In genomic region chr16:71896688-71897368, GRCh38 we compare ENCODE assay signal across 8 cellular contexts. TPM values are rescaled to one million over a fixed set of nuclear protein-coding genes. Genes with fewer than 3 reads are reported as not detected.
DNase-seq lines count a peak whose midpoint lies in the region; ATAC-seq and TF ChIP-seq lines count a peak whose summit lies in the region.

No MANE protein-coding gene starts in this region.

- peaks cover 35% of the 10 kb centered on the region for H3K4me1 ChIP-seq in testis

- DNase-seq in activated CD4-positive, alpha-beta T cell treated with anti-CD3 and anti-CD28 coated beads, Interleukin-2, amount 10 ng/mL, durations not matched to agents 24 days and 14 days = no peak
- DNase-seq in activated CD4-positive, alpha-beta T cell treated with anti-CD3 and anti-CD28 coated beads, Interleukin-2, amount 50 U/mL, for 4 hours = no peak
- DNase-seq in kidney epithelial cell (ENCODE audit: low read depth) (no peak), testis (no peak)

- no peak for TF ChIP-seq POLR2A in testis (IDR thresholded peaks at IDR 0.05)

- 22 to 33% methylated on average over 15 of the region's 15 CpGs for WGBS in testis, 2 donors

- peaks cover 21% of the 10 kb centered on the region for H3K4me1 Mint-ChIP-seq in activated CD4-positive, alpha-beta T cell treated with anti-CD3 and anti-CD28 coated beads, Interleukin-2, amount 10 ng/mL, durations not matched to agents 24 days and 14 days
- H3K4me1 Mint-ChIP-seq in activated naive CD8-positive, alpha-beta T cell (ENCODE audit: low read depth) = peaks cover 45% of the 10 kb centered on the region

- H3K4me3 ChIP-seq in kidney epithelial cell (ENCODE audit: low read depth, low read length) (peak overlapping the region; percentile 98), testis (peak overlapping the region in 1 of 2 donors; percentile 86)

- H3K27me3 Mint-ChIP-seq in activated CD4-positive, alpha-beta T cell treated with anti-CD3 and anti-CD28 coated beads, Interleukin-2, amount 10 ng/mL, durations not matched to agents 24 days and 14 days = no peaks in the 10 kb centered on the region
- H3K27me3 Mint-ChIP-seq in activated naive CD8-positive, alpha-beta T cell = no peaks in the 10 kb centered on the region

- H3K9me3 ChIP-seq in testis = no peaks in the 10 kb centered on the region

- H3K27me3 ChIP-seq in kidney epithelial cell (ENCODE audit: control insufficient read depth, insufficient read depth, low read length) (no peaks in the 10 kb centered on the region), testis (no peaks in the 10 kb centered on the region)

- intact Hi-C loops in activated CD4-positive, alpha-beta T cell treated with anti-CD3 and anti-CD28 coated beads, Interleukin-2, amount 10 ng/mL, durations not matched to agents 24 days and 14 days (cut with micrococcal nuclease) = loop anchor here (5.0 kb wide), 1 partner anchor 175 kb away; the partner anchor contains the start of gene PHLPP2
- intact Hi-C loops in testis (cut with DNase I; ENCODE audit: low total_unique reads) = no loop called here

- no peak for ATAC-seq in HG03457 (IDR thresholded peaks at IDR 0.05; ENCODE audit: unreplicated experiment)
- no peak for ATAC-seq in HG02610 (IDR thresholded peaks at IDR 0.05; ENCODE audit: unreplicated experiment)
- no peak for ATAC-seq in HG03521 (IDR thresholded peaks at IDR 0.05; ENCODE audit: unreplicated experiment)

- no peaks in the 10 kb centered on the region for H3K36me3 ChIP-seq in kidney epithelial cell (ENCODE audit: control insufficient read depth, insufficient read depth, low read length)
- H3K36me3 ChIP-seq in testis (ENCODE audit: low read depth, missing control alignments) = no peaks in the 10 kb centered on the region

- peak overlapping the region; percentile 71 for H3K27ac Mint-ChIP-seq in activated CD4-positive, alpha-beta T cell treated with anti-CD3 and anti-CD28 coated beads, Interleukin-2, amount 10 ng/mL, durations not matched to agents 24 days and 14 days
- peak overlapping the region; percentile 77 for H3K27ac Mint-ChIP-seq in activated naive CD8-positive, alpha-beta T cell

- peak overlapping the region; percentile 83 for H3K4me3 Mint-ChIP-seq in activated CD4-positive, alpha-beta T cell treated with anti-CD3 and anti-CD28 coated beads, Interleukin-2, amount 10 ng/mL, durations not matched to agents 24 days and 14 days
- H3K4me3 Mint-ChIP-seq in activated naive CD8-positive, alpha-beta T cell = peak overlapping the region; percentile 97

- H3K36me3 Mint-ChIP-seq in activated CD4-positive, alpha-beta T cell treated with anti-CD3 and anti-CD28 coated beads, Interleukin-2, amount 10 ng/mL, durations not matched to agents 24 days and 14 days (ENCODE audit: low read depth) = peaks cover 12% of the 10 kb centered on the region
- no peaks in the 10 kb centered on the region for H3K36me3 Mint-ChIP-seq in activated naive CD8-positive, alpha-beta T cell

- H3K9me3 Mint-ChIP-seq in activated CD4-positive, alpha-beta T cell treated with anti-CD3 and anti-CD28 coated beads, Interleukin-2, amount 10 ng/mL, durations not matched to agents 24 days and 14 days = no peaks in the 10 kb centered on the region
- no peaks in the 10 kb centered on the region for H3K9me3 Mint-ChIP-seq in activated naive CD8-positive, alpha-beta T cell (ENCODE audit: low read depth)

- peak overlapping the region; percentile 98 for H3K27ac ChIP-seq in testis

- TF ChIP-seq CTCF in kidney epithelial cell (IDR thresholded peaks at IDR 0.05; ENCODE audit: insufficient read depth, low read length, poor library complexity, severe bottlenecking) (no peak), testis (IDR thresholded peaks at IDR 0.05) (no peak)

RNA-seq across cellular contexts. Expression of gene IST1, which starts 1.5 kb away (rescaled TPM):
- 149 and 156 TPM in 2 replicates for total RNA-seq in activated CD4-positive, alpha-beta T cell treated with anti-CD3 and anti-CD28 coated beads, Interleukin-2, amount 10 ng/mL, durations not matched to agents 24 days and 14 days
- total RNA-seq in kidney epithelial cell (222 and 224 TPM in 2 replicates), testis (100 to 1,000 TPM; 301 to 306 TPM)
- polyA plus RNA-seq in testis (ENCODE audit: insufficient read depth, low read depth, low replicate concordance) = 236 TPM

RNA-seq across cellular contexts. Expression of gene ZNF821, which starts 12.8 kb away (rescaled TPM):
- 5.9 and 6.5 TPM in 2 replicates for total RNA-seq in activated CD4-positive, alpha-beta T cell treated with anti-CD3 and anti-CD28 coated beads, Interleukin-2, amount 10 ng/mL, durations not matched to agents 24 days and 14 days
- total RNA-seq in kidney epithelial cell = 10.3 and 13.7 TPM in 2 replicates
- 10 to 100 TPM; 30.5 to 57.4 TPM for total RNA-seq in testis
- polyA plus RNA-seq in testis (ENCODE audit: insufficient read depth, low read depth, low replicate concordance) = 74.3 TPM

RNA-seq across cellular contexts. Expression of gene ATXN1L, which starts 51.1 kb away (rescaled TPM):
- 16.7 and 19.3 TPM in 2 replicates for total RNA-seq in activated CD4-positive, alpha-beta T cell treated with anti-CD3 and anti-CD28 coated beads, Interleukin-2, amount 10 ng/mL, durations not matched to agents 24 days and 14 days
- total RNA-seq in kidney epithelial cell (25.7 and 25.9 TPM in 2 replicates), testis (10 to 100 TPM; 36.1 to 39.3 TPM)
- polyA plus RNA-seq in testis (ENCODE audit: insufficient read depth, low read depth, low replicate concordance) = 36.8 TPM
